27 cellular contexts compared by ENCODE assay signal in genomic region chr2:170086751-170087150, GRCh38.
"Had no signal": no experiment of that assay in that cellular context is flagged by ENCODE, and none has a peak within 500 bp of the region (broad histone marks: within the 10 kb centered on the region; RNA-seq: fewer than 3 reads in every experiment).

No MANE protein-coding gene starts in this region.

- DNase-seq: activated CD4-positive, alpha-beta memory T cell treated with anti-CD3 and anti-CD28 coated beads for 36 hours; activated CD4-positive, alpha-beta T cell treated with anti-CD3 and anti-CD28 coated beads, Interleukin-2, amount 10 ng/mL, durations not matched to agents 24 days and 14 days; activated CD4-positive, CD25-positive, alpha-beta regulatory T cell treated with anti-CD3 and anti-CD28 coated beads, Interleukin-2, amount 50 U/mL, for 72 hours; activated T-cell treated with anti-CD3 and anti-CD28 coated beads, Interleukin-2, amount 50 U/mL, for 48 hours; effector CD4-positive, alpha-beta T cell; esophagus squamous epithelium; immature natural killer cell; naive thymus-derived CD8-positive, alpha-beta T cell; nucleus accumbens; pancreas; stimulated activated CD4-positive, alpha-beta T cell treated with anti-CD3 and anti-CD28 coated beads, Interleukin-15, amount 100 ng/mL, for 24 hours; stimulated activated CD4-positive, alpha-beta T cell treated with anti-CD3 and anti-CD28 coated beads, Interleukin-2, amount 100 ng/mL, for 24 hours; stimulated activated naive B cell treated with anti-CD40 and anti-IgM and Interleukin-4, amounts not matched to agents 10 μg/mL and 1 μg/mL and 100 μg/mL, for 72 hours; stomach; T-helper 17 cell; T1000; thyroid gland; upper lobe of left lung had no signal

- H3K27me3 ChIP-seq: esophagus squamous epithelium, pancreas, stomach, thyroid gland, upper lobe of left lung, vagina had no signal

- H3K4me1 ChIP-seq: pancreas, prostate gland, upper lobe of left lung had no signal

- H3K4me3 Mint-ChIP-seq: activated CD4-positive, alpha-beta memory T cell treated with anti-CD3 and anti-CD28 coated beads for 36 hours; activated CD4-positive, alpha-beta T cell treated with anti-CD3 and anti-CD28 coated beads, Interleukin-2, amount 10 ng/mL, durations not matched to agents 24 days and 14 days; central memory CD8-positive, alpha-beta T cell; dendritic cell treated with granulocyte-macrophage colony-stimulating factor and Interleukin-4, amounts not matched to agents 40 ng/mL and 50 ng/mL, for 4 days; immature natural killer cell; memory B cell; naive thymus-derived CD8-positive, alpha-beta T cell; neural crest cell; stimulated activated naive B cell treated with anti-CD40 and anti-IgM and Interleukin-4, amounts not matched to agents 10 μg/mL and 1 μg/mL and 100 μg/mL, for 72 hours; T-helper 17 cell had no signal

- H3K27ac ChIP-seq: epithelial cell of prostate, esophagus squamous epithelium, pancreas, prostate gland, stomach, thyroid gland, upper lobe of left lung, vagina had no signal

- H3K36me3 ChIP-seq: pancreas, prostate gland had no signal

- H3K9me3 Mint-ChIP-seq: activated CD4-positive, alpha-beta T cell treated with anti-CD3 and anti-CD28 coated beads, Interleukin-2, amount 10 ng/mL, durations not matched to agents 24 days and 14 days; activated T-helper 2 cell treated with anti-CD3 and anti-CD28 coated beads, Interferon-gamma antibody, Interleukin-2, Interleukin-4, amounts not matched to agents 10 μg/mL and 5 μg/mL and 100 μg/mL, durations not matched to agents 14 hours and 24 hours and 36 hours; central memory CD8-positive, alpha-beta T cell; dendritic cell treated with granulocyte-macrophage colony-stimulating factor and Interleukin-4, amounts not matched to agents 40 ng/mL and 50 ng/mL, for 4 days; immature natural killer cell; stimulated activated naive B cell treated with anti-CD40 and anti-IgM and Interleukin-4, amounts not matched to agents 10 μg/mL and 1 μg/mL and 100 μg/mL, for 72 hours had no signal

- H3K4me3 ChIP-seq: esophagus squamous epithelium, pancreas, prostate gland, stomach, thyroid gland, upper lobe of left lung, vagina had no signal

- H3K36me3 Mint-ChIP-seq: activated naive CD4-positive, alpha-beta T cell treated with anti-CD3 and anti-CD28 coated beads, Interleukin-2, amount 50 U/mL, for 72 hours; stimulated activated naive B cell treated with anti-CD40 and anti-IgM and Interleukin-4, amounts not matched to agents 10 μg/mL and 1 μg/mL and 100 μg/mL, for 72 hours had no signal

- H3K27me3 Mint-ChIP-seq: activated CD4-positive, alpha-beta memory T cell treated with anti-CD3 and anti-CD28 coated beads for 36 hours; activated CD4-positive, alpha-beta T cell treated with anti-CD3 and anti-CD28 coated beads, Interleukin-2, amount 10 ng/mL, durations not matched to agents 24 days and 14 days; central memory CD8-positive, alpha-beta T cell; dendritic cell treated with granulocyte-macrophage colony-stimulating factor and Interleukin-4, amounts not matched to agents 40 ng/mL and 50 ng/mL, for 4 days; memory B cell; naive thymus-derived CD8-positive, alpha-beta T cell; stimulated activated naive B cell treated with anti-CD40 and anti-IgM and Interleukin-4, amounts not matched to agents 10 μg/mL and 1 μg/mL and 100 μg/mL, for 72 hours; T-helper 17 cell had no signal

- H3K27ac Mint-ChIP-seq: activated CD4-positive, alpha-beta memory T cell treated with anti-CD3 and anti-CD28 coated beads for 36 hours; activated CD4-positive, alpha-beta T cell treated with anti-CD3 and anti-CD28 coated beads, Interleukin-2, amount 10 ng/mL, durations not matched to agents 24 days and 14 days; activated naive CD4-positive, alpha-beta T cell treated with anti-CD3 and anti-CD28 coated beads, Interleukin-2, amount 50 U/mL, for 72 hours; activated T-helper 2 cell treated with anti-CD3 and anti-CD28 coated beads, Interferon-gamma antibody, Interleukin-2, Interleukin-4, amounts not matched to agents 10 μg/mL and 5 μg/mL and 100 μg/mL, durations not matched to agents 14 hours and 24 hours and 36 hours; dendritic cell treated with granulocyte-macrophage colony-stimulating factor and Interleukin-4, amounts not matched to agents 40 ng/mL and 50 ng/mL, for 4 days; immature natural killer cell; memory B cell; naive thymus-derived CD8-positive, alpha-beta T cell; stimulated activated naive B cell treated with anti-CD40 and anti-IgM and Interleukin-4, amounts not matched to agents 10 μg/mL and 1 μg/mL and 100 μg/mL, for 72 hours; T-helper 17 cell had no signal

- H3K4me1 Mint-ChIP-seq: activated CD4-positive, alpha-beta T cell treated with anti-CD3 and anti-CD28 coated beads, Interleukin-2, amount 10 ng/mL, durations not matched to agents 24 days and 14 days; central memory CD8-positive, alpha-beta T cell; immature natural killer cell; memory B cell; naive thymus-derived CD8-positive, alpha-beta T cell; neural crest cell; stimulated activated naive B cell treated with anti-CD40 and anti-IgM and Interleukin-4, amounts not matched to agents 10 μg/mL and 1 μg/mL and 100 μg/mL, for 72 hours; T-helper 17 cell had no signal

- H3K9me3 ChIP-seq: esophagus squamous epithelium, pancreas, prostate gland, thyroid gland, upper lobe of left lung, vagina had no signal

- ATAC-seq: activated naive CD4-positive, alpha-beta T cell treated with anti-CD3 and anti-CD28 coated beads, Interleukin-2, amount 50 U/mL, for 72 hours; naive thymus-derived CD8-positive, alpha-beta T cell; pancreas; stimulated activated naive B cell treated with anti-CD40 and anti-IgM and Interleukin-4, amounts not matched to agents 10 μg/mL and 1 μg/mL and 100 μg/mL, for 72 hours; T-helper 17 cell had no signal
